Comparison of ENCODE assay signal across 8 cellular contexts in genomic region chr19:50679177-50680125, GRCh38. TPM values are rescaled to one million over a fixed set of nuclear protein-coding genes. Genes with fewer than 3 reads are reported as not detected.
DNase-seq lines count a peak whose midpoint lies in the region; ATAC-seq and FAIRE-seq lines count a peak whose summit lies in the region.

No MANE protein-coding gene starts in this region.

- H3K27me3 ChIP-seq in right cardiac atrium (ENCODE audit: control insufficient read depth, insufficient read depth) = no peaks in the 10 kb centered on the region
- peaks cover 0 to 5% of the 10 kb centered on the region in 2 donors for H3K27me3 ChIP-seq in small intestine (ENCODE audit: control insufficient read depth in 2 of 2, insufficient read depth in 2 of 2, low read length in 2 of 2)

- no peak overlapping the region for H3K4me3 Mint-ChIP-seq in T-helper 1 cell treated with Interleukin-12 subunit alpha and Interleukin-12 subunit beta and Interleukin-4 antibody, amounts not matched to agents 30 μg/mL and 1 μg/mL, for 36 hours
- H3K4me3 Mint-ChIP-seq in activated naive CD8-positive, alpha-beta T cell treated with anti-CD3 and anti-CD28 coated beads, Interleukin-2, amount 50 U/mL, for 24 hours = peak overlapping the region; percentile 10

- no peaks in the 10 kb centered on the region for H3K4me1 ChIP-seq in right cardiac atrium (ENCODE audit: control insufficient read depth, insufficient read depth, low read length)
- H3K4me1 ChIP-seq in small intestine (ENCODE audit: control insufficient read depth in 2 of 2, insufficient read depth in 1 of 2, low read depth in 1 of 2, low read length in 1 of 2) = no peaks in the 10 kb centered on the region

- no peak for FAIRE-seq in small intestine (lab: Jason Lieb, UNC)

- H3K36me3 Mint-ChIP-seq in T-helper 1 cell treated with Interleukin-12 subunit alpha and Interleukin-12 subunit beta and Interleukin-4 antibody, amounts not matched to agents 30 μg/mL and 1 μg/mL, for 36 hours (ENCODE audit: low read depth) = no peaks in the 10 kb centered on the region
- H3K36me3 Mint-ChIP-seq in activated naive CD8-positive, alpha-beta T cell treated with anti-CD3 and anti-CD28 coated beads, Interleukin-2, amount 50 U/mL, for 24 hours (ENCODE audit: low read depth) = peaks cover 2% of the 10 kb centered on the region

- intact Hi-C loops in right cardiac atrium (cut with DNase I) = no loop called here

- H3K27me3 Mint-ChIP-seq in T-helper 1 cell treated with Interleukin-12 subunit alpha and Interleukin-12 subunit beta and Interleukin-4 antibody, amounts not matched to agents 30 μg/mL and 1 μg/mL, for 36 hours (ENCODE audit: low read depth) = peaks cover 19% of the 10 kb centered on the region
- H3K27me3 Mint-ChIP-seq in activated naive CD8-positive, alpha-beta T cell treated with anti-CD3 and anti-CD28 coated beads, Interleukin-2, amount 50 U/mL, for 24 hours = peaks cover 49% of the 10 kb centered on the region

- peak overlapping the region; percentile 11 for H3K27ac Mint-ChIP-seq in T-helper 1 cell treated with Interleukin-12 subunit alpha and Interleukin-12 subunit beta and Interleukin-4 antibody, amounts not matched to agents 30 μg/mL and 1 μg/mL, for 36 hours
- H3K27ac Mint-ChIP-seq in activated naive CD8-positive, alpha-beta T cell treated with anti-CD3 and anti-CD28 coated beads, Interleukin-2, amount 50 U/mL, for 24 hours = no peak overlapping the region

- H3K9me3 Mint-ChIP-seq in T-helper 1 cell treated with Interleukin-12 subunit alpha and Interleukin-12 subunit beta and Interleukin-4 antibody, amounts not matched to agents 30 μg/mL and 1 μg/mL, for 36 hours = no peaks in the 10 kb centered on the region
- no peaks in the 10 kb centered on the region for H3K9me3 Mint-ChIP-seq in activated naive CD8-positive, alpha-beta T cell treated with anti-CD3 and anti-CD28 coated beads, Interleukin-2, amount 50 U/mL, for 24 hours

- peak; percentile 98 for ATAC-seq in activated naive CD8-positive, alpha-beta T cell treated with anti-CD3 and anti-CD28 coated beads, Interleukin-2, amount 50 U/mL, for 24 hours
- peak; percentile 92 to 96 for ATAC-seq in right cardiac atrium
- ATAC-seq in GM21526 (IDR thresholded peaks at IDR 0.05; ENCODE audit: low FRiP score, unreplicated experiment) = no peak

- peaks cover 9% of the 10 kb centered on the region for H3K4me1 Mint-ChIP-seq in T-helper 1 cell treated with Interleukin-12 subunit alpha and Interleukin-12 subunit beta and Interleukin-4 antibody, amounts not matched to agents 30 μg/mL and 1 μg/mL, for 36 hours (ENCODE audit: low read depth)
- peaks cover 10% of the 10 kb centered on the region for H3K4me1 Mint-ChIP-seq in activated naive CD8-positive, alpha-beta T cell treated with anti-CD3 and anti-CD28 coated beads, Interleukin-2, amount 50 U/mL, for 24 hours

- WGBS in right cardiac atrium = 9% methylated on average over 23 of the region's 23 CpGs
- 12 to 15% (median 14%) methylated on average over 23 of the region's 23 CpGs for WGBS in small intestine, 3 donors

- H3K9me3 ChIP-seq in right cardiac atrium (ENCODE audit: control insufficient read depth, low read length) (no peaks in the 10 kb centered on the region), small intestine (ENCODE audit: control insufficient read depth, low read depth) (no peaks in the 10 kb centered on the region)

- no peak overlapping the region for H3K4me3 ChIP-seq in right cardiac atrium (ENCODE audit: low read length)
- H3K4me3 ChIP-seq in small intestine (ENCODE audit: low read depth in 1 of 2, low read length in 2 of 2) = no peak overlapping the region

- no peak overlapping the region for H3K27ac ChIP-seq in right cardiac atrium (ENCODE audit: low read length)
- H3K27ac ChIP-seq in small intestine (ENCODE audit: low read depth in 1 of 2, low read length in 1 of 2) = no peak overlapping the region

- DNase-seq in AG08396 (ENCODE audit: low spot score) (peak; percentile 97), GM19238 (ENCODE audit: insufficient read length, low spot score) (peak; percentile 96), KG1 (lab: John Stamatoyannopoulos, UW) (peak; percentile 48), right cardiac atrium (peak; percentile 76 to 91 (median 91)), small intestine (peak; percentile 55)
- DNase-seq in activated naive CD8-positive, alpha-beta T cell treated with anti-CD3 and anti-CD28 coated beads, Interleukin-2, amount 50 U/mL, for 24 hours = peak; percentile 85

- no peaks in the 10 kb centered on the region for H3K36me3 ChIP-seq in small intestine (ENCODE audit: control insufficient read depth in 2 of 2, insufficient read depth in 2 of 2, low read length in 2 of 2)

RNA-seq across cellular contexts. Expression of gene C19orf81, which starts 30.2 kb away (rescaled TPM):
- total RNA-seq in right cardiac atrium = 1 to 10 TPM in 2 of 4 donors, not detected in 2; 1.5 TPM
- 0.52 TPM for polyA plus RNA-seq in right cardiac atrium
- under 1 TPM in 1 of 3 donors, not detected in 2; 0.19 TPM for polyA plus RNA-seq in small intestine

RNA-seq across cellular contexts. Expression of gene SYT3, which starts 39.8 kb away (rescaled TPM):
- total RNA-seq in right cardiac atrium = 1 to 10 TPM in 1 of 4 donors, under 1 TPM in 3; 0.43 to 1.0 (median 0.67) TPM
- polyA plus RNA-seq in right cardiac atrium = 0.25 TPM
- polyA plus RNA-seq in small intestine = under 1 TPM in 1 of 3 donors, not detected in 2; 0.57 TPM

RNA-seq across cellular contexts. Expression of gene SHANK1, which starts 40.2 kb away (rescaled TPM):
- total RNA-seq in right cardiac atrium = 1 to 10 TPM in 1 of 4 donors, under 1 TPM in 3; 0.09 to 1.2 (median 0.44) TPM
- polyA plus RNA-seq in right cardiac atrium (1.9 TPM), small intestine (under 1 TPM in 2 of 3 donors, not detected in 1; under 0.01 to 0.46 TPM)

RNA-seq across cellular contexts. Expression of gene CLEC11A, which starts 43.7 kb away (rescaled TPM):
- 10 to 100 TPM in 2 of 4 donors, 1 to 10 TPM in 2; 8.2 to 10.2 (median 10.0) TPM for total RNA-seq in right cardiac atrium
- 5.5 TPM for polyA plus RNA-seq in right cardiac atrium
- 1 to 10 TPM in 2 of 3 donors, not detected in 1; 1.4 to 4.7 TPM for polyA plus RNA-seq in small intestine
